In genomic region chr4:15027921-15028435, GRCh38 we compare ENCODE assay signal across 33 cellular contexts.
"Had no signal": no experiment of that assay in that cellular context is flagged by ENCODE, and none has a peak within 500 bp of the region (broad histone marks: within the 10 kb centered on the region; RNA-seq: fewer than 3 reads in every experiment).

No MANE protein-coding gene starts in this region.

- H3K4me3 Mint-ChIP-seq: activated CD4-positive, alpha-beta memory T cell treated with anti-CD3 and anti-CD28 coated beads for 36 hours; activated naive CD4-positive, alpha-beta T cell treated with anti-CD3 and anti-CD28 coated beads, Interleukin-2, amount 10 ng/mL, durations not matched to agents 7 days and 5 days; activated naive CD8-positive, alpha-beta T cell treated with anti-CD3 and anti-CD28 coated beads, Interleukin-2, amount 10 ng/mL, durations not matched to agents 7 days and 5 days; activated T-helper 1 cell treated with anti-CD3 and anti-CD28 coated beads, Interleukin-12 subunit alpha, Interleukin-12 subunit beta, Interleukin-2, Interleukin-4 antibody, amounts not matched to agents 30 ng/mL and 10 ng/mL and 1 ng/mL, durations not matched to agents 14 hours and 24 hours and 36 hours; endodermal cell; immature natural killer cell; nephron; stimulated activated memory B cell treated with anti-CD40 and anti-IgM and Interleukin-4, amounts not matched to agents 10 μg/mL and 1 μg/mL and 100 μg/mL, for 72 hours; stimulated activated naive CD8-positive, alpha-beta T cell treated with anti-CD3 and anti-CD28 coated beads, Interleukin-15, amount 100 ng/mL, for 72 hours; T-helper 17 cell; type B pancreatic cell had no signal

- H3K9me3 Mint-ChIP-seq: activated CD4-positive, alpha-beta memory T cell treated with anti-CD3 and anti-CD28 coated beads for 36 hours; activated naive CD4-positive, alpha-beta T cell treated with anti-CD3 and anti-CD28 coated beads, Interleukin-2, amount 10 ng/mL, durations not matched to agents 7 days and 5 days; activated naive CD8-positive, alpha-beta T cell treated with anti-CD3 and anti-CD28 coated beads, Interleukin-2, amount 10 ng/mL, durations not matched to agents 7 days and 5 days; immature natural killer cell; nephron; stimulated activated memory B cell treated with anti-CD40 and anti-IgM and Interleukin-4, amounts not matched to agents 10 μg/mL and 1 μg/mL and 100 μg/mL, for 72 hours; stimulated activated naive CD8-positive, alpha-beta T cell treated with anti-CD3 and anti-CD28 coated beads, Interleukin-15, amount 100 ng/mL, for 72 hours; type B pancreatic cell had no signal

- H3K27me3 Mint-ChIP-seq: activated CD4-positive, alpha-beta memory T cell treated with anti-CD3 and anti-CD28 coated beads for 36 hours; activated naive CD4-positive, alpha-beta T cell treated with anti-CD3 and anti-CD28 coated beads, Interleukin-2, amount 10 ng/mL, durations not matched to agents 7 days and 5 days; activated naive CD8-positive, alpha-beta T cell treated with anti-CD3 and anti-CD28 coated beads, Interleukin-2, amount 10 ng/mL, durations not matched to agents 7 days and 5 days; stimulated activated memory B cell treated with anti-CD40 and anti-IgM and Interleukin-4, amounts not matched to agents 10 μg/mL and 1 μg/mL and 100 μg/mL, for 72 hours; stimulated activated naive CD8-positive, alpha-beta T cell treated with anti-CD3 and anti-CD28 coated beads, Interleukin-15, amount 100 ng/mL, for 72 hours; T-helper 17 cell; type B pancreatic cell had no signal

- H3K27ac Mint-ChIP-seq: activated CD4-positive, alpha-beta memory T cell treated with anti-CD3 and anti-CD28 coated beads for 36 hours; activated naive CD4-positive, alpha-beta T cell treated with anti-CD3 and anti-CD28 coated beads, Interleukin-2, amount 10 ng/mL, durations not matched to agents 7 days and 5 days; activated naive CD8-positive, alpha-beta T cell treated with anti-CD3 and anti-CD28 coated beads, Interleukin-2, amount 10 ng/mL, durations not matched to agents 7 days and 5 days; activated T-helper 1 cell treated with anti-CD3 and anti-CD28 coated beads, Interleukin-12 subunit alpha, Interleukin-12 subunit beta, Interleukin-2, Interleukin-4 antibody, amounts not matched to agents 30 ng/mL and 10 ng/mL and 1 ng/mL, durations not matched to agents 14 hours and 24 hours and 36 hours; endodermal cell; immature natural killer cell; nephron; stimulated activated memory B cell treated with anti-CD40 and anti-IgM and Interleukin-4, amounts not matched to agents 10 μg/mL and 1 μg/mL and 100 μg/mL, for 72 hours; T-helper 17 cell; type B pancreatic cell had no signal

- H3K4me1 Mint-ChIP-seq: endodermal cell had no signal

- H3K4me3 ChIP-seq: heart left ventricle, ovary, prostate gland, sigmoid colon, vagina had no signal

- DNase-seq: activated CD4-positive, alpha-beta memory T cell treated with anti-CD3 and anti-CD28 coated beads for 36 hours; activated CD4-positive, alpha-beta T cell treated with anti-CD3 and anti-CD28 coated beads for 48 hours; activated CD8-positive, alpha-beta memory T cell treated with anti-CD3 and anti-CD28 coated beads, Interleukin-2, amount 50 U/mL, for 4 hours; activated effector memory CD4-positive, alpha-beta T cell treated with anti-CD3 and anti-CD28 coated beads, Interleukin-2, amount 50 U/mL, for 16 hours; activated naive CD4-positive, alpha-beta T cell treated with anti-CD3 and anti-CD28 coated beads, Interleukin-2, amount 10 ng/mL, durations not matched to agents 7 days and 5 days; activated naive CD8-positive, alpha-beta T cell treated with anti-CD3 and anti-CD28 coated beads, Interleukin-2, amount 10 ng/mL, durations not matched to agents 7 days and 5 days; activated T-cell treated with anti-CD3 and anti-CD28 coated beads, Interleukin-2, amount 50 U/mL, for 1 hour; amniotic stem cell; brain microvascular endothelial cell; endodermal cell; foreskin keratinocyte; heart left ventricle; hypothalamus; immature natural killer cell; ovary; retina; sigmoid colon; small intestine; stimulated activated CD4-positive, alpha-beta T cell treated with anti-CD3 and anti-CD28 coated beads, Interleukin-4, amount 100 ng/mL, for 4 hours; stimulated activated CD8-positive, alpha-beta memory T cell treated with anti-CD3 and anti-CD28 coated beads, Interleukin-4, amount 100 ng/mL, for 48 hours; stimulated activated naive CD8-positive, alpha-beta T cell treated with anti-CD3 and anti-CD28 coated beads, Interleukin-15, amount 100 ng/mL, for 72 hours; substantia nigra; T-helper 17 cell; T1000; WERI-Rb-1 had no signal

- ATAC-seq: activated CD4-positive, CD25-positive, alpha-beta regulatory T cell treated with anti-CD3 and anti-CD28 coated beads, Interleukin-2, amount 50 U/mL, for 24 hours; esophagus mucosa; foreskin keratinocyte; heart left ventricle; stimulated activated memory B cell treated with anti-CD40 and anti-IgM and Interleukin-4, amounts not matched to agents 10 μg/mL and 1 μg/mL and 100 μg/mL, for 72 hours; stimulated activated naive CD8-positive, alpha-beta T cell treated with anti-CD3 and anti-CD28 coated beads, Interleukin-15, amount 100 ng/mL, for 72 hours; T-helper 17 cell had no signal
